1 cellular context compared by ENCODE assay signal in the genomic region with DNA sequence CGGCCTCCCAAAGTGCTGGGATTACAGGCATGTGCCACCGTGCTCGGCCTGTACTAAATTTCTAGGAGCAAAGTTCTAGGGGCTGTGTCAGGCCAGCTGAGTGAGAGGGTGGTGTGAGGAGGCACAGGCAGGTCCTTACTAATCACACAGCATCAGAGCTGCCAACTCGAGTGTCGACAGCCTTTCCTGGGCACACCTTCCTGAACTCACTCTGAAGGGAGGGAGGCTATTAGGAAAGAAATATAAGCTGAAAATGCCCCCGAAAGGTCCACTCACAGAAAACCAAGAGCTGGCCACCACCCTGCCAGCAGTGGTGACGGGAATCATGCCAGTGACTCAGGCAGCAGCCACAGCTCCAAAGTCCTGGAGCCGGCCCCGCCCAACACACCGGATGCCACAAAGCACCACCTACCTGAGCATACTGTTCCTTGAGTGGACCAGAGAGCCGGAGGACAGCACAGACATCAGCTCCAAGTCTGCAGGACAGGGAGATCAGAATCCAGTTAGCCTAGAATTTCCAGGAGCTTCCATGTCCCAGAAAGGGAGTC.
TF ChIP-seq lines count a peak whose summit lies in the region.

No MANE protein-coding gene starts in this region.

TF ChIP-seq in HepG2, 621 proteins besides CTCF, POLR2A, EP300 and RAD21 (continued from another document and continues in another):
- TF ChIP-seq, protein P1, sequence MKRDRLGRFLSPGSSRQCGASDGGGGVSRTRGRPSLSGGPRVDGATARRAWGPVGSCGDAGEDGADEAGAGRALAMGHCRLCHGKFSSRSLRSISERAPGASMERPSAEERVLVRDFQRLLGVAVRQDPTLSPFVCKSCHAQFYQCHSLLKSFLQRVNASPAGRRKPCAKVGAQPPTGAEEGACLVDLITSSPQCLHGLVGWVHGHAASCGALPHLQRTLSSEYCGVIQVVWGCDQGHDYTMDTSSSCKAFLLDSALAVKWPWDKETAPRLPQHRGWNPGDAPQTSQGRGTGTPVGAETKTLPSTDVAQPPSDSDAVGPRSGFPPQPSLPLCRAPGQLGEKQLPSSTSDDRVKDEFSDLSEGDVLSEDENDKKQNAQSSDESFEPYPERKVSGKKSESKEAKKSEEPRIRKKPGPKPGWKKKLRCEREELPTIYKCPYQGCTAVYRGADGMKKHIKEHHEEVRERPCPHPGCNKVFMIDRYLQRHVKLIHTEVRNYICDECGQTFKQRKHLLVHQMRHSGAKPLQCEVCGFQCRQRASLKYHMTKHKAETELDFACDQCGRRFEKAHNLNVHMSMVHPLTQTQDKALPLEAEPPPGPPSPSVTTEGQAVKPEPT (CRISPR knock-in tag; IDR thresholded peaks at IDR 0.05; ENCODE audit: low read depth) = 0 out of 2 replicates have a peak, but pooled peaks have one; percentile 59
- TF ChIP-seq PAX8 (CRISPR knock-in tag; IDR thresholded peaks at IDR 0.05; ENCODE audit: borderline replicate concordance) (no peak), ZMAT3 (CRISPR knock-in tag; conservative IDR thresholded peaks at IDR 0.05) (peak; percentile 21; the same call in 1 of the 2 replicates), ZNF550 (CRISPR knock-in tag; IDR thresholded peaks at IDR 0.05; ENCODE audit: borderline replicate concordance) (no peak), AGO1 (IDR thresholded peaks at IDR 0.05; ENCODE audit: low read depth, low read length, poor library complexity, severe bottlenecking) (no peak), SP4 (CRISPR knock-in tag; IDR thresholded peaks at IDR 0.05) (no peak), EEA1 (CRISPR knock-in tag; IDR thresholded peaks at IDR 0.05; ENCODE audit: borderline replicate concordance) (no peak), MED1 (CRISPR knock-in tag; IDR thresholded peaks at IDR 0.05) (peak; percentile 58), AHR (CRISPR knock-in tag; IDR thresholded peaks at IDR 0.05) (no peak; the same call in 1 of the 2 replicates), ZFP36L1 (CRISPR knock-in tag; IDR thresholded peaks at IDR 0.05) (no peak), ZNF264 (CRISPR knock-in tag; IDR thresholded peaks at IDR 0.05) (0 out of 2 replicates have a peak, but pooled peaks have one; percentile 14), ZFP36L2 (CRISPR knock-in tag; IDR thresholded peaks at IDR 0.05) (no peak), SKI (IDR thresholded peaks at IDR 0.05; ENCODE audit: partially characterized antibody) (peak; percentile 18), SIN3A (IDR thresholded peaks at IDR 0.05; ENCODE audit: borderline replicate concordance, low read depth, low read length) (no peak), ZSCAN21 (CRISPR knock-in tag; IDR thresholded peaks at IDR 0.05; ENCODE audit: borderline replicate concordance) (peak; percentile 62; the same call in 1 of the 2 replicates), MIER3 (CRISPR knock-in tag; IDR thresholded peaks at IDR 0.05; ENCODE audit: borderline replicate concordance) (peak; percentile 36; the same call in 1 of the 2 replicates), GFI1 (CRISPR knock-in tag; IDR thresholded peaks at IDR 0.05; ENCODE audit: borderline replicate concordance) (peak; percentile 57; the same call in 1 of the 2 replicates), ZNF772 (CRISPR knock-in tag; IDR thresholded peaks at IDR 0.05) (peak; percentile 45; the same call in 1 of the 2 replicates), IKZF4 (CRISPR knock-in tag; IDR thresholded peaks at IDR 0.05; ENCODE audit: borderline replicate concordance, low read depth, not compliant biosample characterization) (peak; percentile 42), ZBTB7B (CRISPR knock-in tag; IDR thresholded peaks at IDR 0.05) (0 out of 2 replicates have a peak, but pooled peaks have one; percentile 34)
- TF ChIP-seq, protein P2, sequence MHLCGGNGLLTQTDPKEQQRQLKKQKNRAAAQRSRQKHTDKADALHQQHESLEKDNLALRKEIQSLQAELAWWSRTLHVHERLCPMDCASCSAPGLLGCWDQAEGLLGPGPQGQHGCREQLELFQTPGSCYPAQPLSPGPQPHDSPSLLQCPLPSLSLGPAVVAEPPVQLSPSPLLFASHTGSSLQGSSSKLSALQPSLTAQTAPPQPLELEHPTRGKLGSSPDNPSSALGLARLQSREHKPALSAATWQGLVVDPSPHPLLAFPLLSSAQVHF (CRISPR knock-in tag; IDR thresholded peaks at IDR 0.05) = no peak
- TF ChIP-seq, protein P3, sequence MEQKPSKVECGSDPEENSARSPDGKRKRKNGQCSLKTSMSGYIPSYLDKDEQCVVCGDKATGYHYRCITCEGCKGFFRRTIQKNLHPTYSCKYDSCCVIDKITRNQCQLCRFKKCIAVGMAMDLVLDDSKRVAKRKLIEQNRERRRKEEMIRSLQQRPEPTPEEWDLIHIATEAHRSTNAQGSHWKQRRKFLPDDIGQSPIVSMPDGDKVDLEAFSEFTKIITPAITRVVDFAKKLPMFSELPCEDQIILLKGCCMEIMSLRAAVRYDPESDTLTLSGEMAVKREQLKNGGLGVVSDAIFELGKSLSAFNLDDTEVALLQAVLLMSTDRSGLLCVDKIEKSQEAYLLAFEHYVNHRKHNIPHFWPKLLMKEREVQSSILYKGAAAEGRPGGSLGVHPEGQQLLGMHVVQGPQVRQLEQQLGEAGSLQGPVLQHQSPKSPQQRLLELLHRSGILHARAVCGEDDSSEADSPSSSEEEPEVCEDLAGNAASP (CRISPR knock-in tag; IDR thresholded peaks at IDR 0.05; ENCODE audit: borderline replicate concordance) = no peak
- TF ChIP-seq, protein P4, sequence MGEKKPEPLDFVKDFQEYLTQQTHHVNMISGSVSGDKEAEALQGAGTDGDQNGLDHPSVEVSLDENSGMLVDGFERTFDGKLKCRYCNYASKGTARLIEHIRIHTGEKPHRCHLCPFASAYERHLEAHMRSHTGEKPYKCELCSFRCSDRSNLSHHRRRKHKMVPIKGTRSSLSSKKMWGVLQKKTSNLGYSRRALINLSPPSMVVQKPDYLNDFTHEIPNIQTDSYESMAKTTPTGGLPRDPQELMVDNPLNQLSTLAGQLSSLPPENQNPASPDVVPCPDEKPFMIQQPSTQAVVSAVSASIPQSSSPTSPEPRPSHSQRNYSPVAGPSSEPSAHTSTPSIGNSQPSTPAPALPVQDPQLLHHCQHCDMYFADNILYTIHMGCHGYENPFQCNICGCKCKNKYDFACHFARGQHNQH (CRISPR knock-in tag; IDR thresholded peaks at IDR 0.05) = peak; percentile 44; the same call in 1 of the 2 replicates
- TF ChIP-seq, protein P5, sequence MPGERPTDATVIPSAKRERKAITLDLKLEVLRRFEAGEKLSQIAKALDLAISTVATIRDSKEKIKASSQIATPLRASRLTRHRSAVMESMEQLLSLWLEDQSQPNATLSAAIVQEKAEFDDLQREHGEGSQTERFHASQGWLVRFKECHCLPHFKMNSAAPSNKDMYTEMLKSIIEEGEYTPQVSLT (CRISPR knock-in tag; IDR thresholded peaks at IDR 0.05; ENCODE audit: borderline replicate concordance, low read depth) = no peak
- TF ChIP-seq, protein P6, sequence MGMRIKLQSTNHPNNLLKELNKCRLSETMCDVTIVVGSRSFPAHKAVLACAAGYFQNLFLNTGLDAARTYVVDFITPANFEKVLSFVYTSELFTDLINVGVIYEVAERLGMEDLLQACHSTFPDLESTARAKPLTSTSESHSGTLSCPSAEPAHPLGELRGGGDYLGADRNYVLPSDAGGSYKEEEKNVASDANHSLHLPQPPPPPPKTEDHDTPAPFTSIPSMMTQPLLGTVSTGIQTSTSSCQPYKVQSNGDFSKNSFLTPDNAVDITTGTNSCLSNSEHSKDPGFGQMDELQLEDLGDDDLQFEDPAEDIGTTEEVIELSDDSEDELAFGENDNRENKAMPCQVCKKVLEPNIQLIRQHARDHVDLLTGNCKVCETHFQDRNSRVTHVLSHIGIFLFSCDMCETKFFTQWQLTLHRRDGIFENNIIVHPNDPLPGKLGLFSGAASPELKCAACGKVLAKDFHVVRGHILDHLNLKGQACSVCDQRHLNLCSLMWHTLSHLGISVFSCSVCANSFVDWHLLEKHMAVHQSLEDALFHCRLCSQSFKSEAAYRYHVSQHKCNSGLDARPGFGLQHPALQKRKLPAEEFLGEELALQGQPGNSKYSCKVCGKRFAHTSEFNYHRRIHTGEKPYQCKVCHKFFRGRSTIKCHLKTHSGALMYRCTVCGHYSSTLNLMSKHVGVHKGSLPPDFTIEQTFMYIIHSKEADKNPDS (CRISPR knock-in tag; IDR thresholded peaks at IDR 0.05) = 0 out of 2 replicates have a peak, but pooled peaks have one; percentile 49
- TF ChIP-seq, protein P7, sequence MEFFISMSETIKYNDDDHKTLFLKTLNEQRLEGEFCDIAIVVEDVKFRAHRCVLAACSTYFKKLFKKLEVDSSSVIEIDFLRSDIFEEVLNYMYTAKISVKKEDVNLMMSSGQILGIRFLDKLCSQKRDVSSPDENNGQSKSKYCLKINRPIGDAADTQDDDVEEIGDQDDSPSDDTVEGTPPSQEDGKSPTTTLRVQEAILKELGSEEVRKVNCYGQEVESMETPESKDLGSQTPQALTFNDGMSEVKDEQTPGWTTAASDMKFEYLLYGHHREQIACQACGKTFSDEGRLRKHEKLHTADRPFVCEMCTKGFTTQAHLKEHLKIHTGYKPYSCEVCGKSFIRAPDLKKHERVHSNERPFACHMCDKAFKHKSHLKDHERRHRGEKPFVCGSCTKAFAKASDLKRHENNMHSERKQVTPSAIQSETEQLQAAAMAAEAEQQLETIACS (CRISPR knock-in tag; IDR thresholded peaks at IDR 0.05) = no peak
- TF ChIP-seq, protein P8, sequence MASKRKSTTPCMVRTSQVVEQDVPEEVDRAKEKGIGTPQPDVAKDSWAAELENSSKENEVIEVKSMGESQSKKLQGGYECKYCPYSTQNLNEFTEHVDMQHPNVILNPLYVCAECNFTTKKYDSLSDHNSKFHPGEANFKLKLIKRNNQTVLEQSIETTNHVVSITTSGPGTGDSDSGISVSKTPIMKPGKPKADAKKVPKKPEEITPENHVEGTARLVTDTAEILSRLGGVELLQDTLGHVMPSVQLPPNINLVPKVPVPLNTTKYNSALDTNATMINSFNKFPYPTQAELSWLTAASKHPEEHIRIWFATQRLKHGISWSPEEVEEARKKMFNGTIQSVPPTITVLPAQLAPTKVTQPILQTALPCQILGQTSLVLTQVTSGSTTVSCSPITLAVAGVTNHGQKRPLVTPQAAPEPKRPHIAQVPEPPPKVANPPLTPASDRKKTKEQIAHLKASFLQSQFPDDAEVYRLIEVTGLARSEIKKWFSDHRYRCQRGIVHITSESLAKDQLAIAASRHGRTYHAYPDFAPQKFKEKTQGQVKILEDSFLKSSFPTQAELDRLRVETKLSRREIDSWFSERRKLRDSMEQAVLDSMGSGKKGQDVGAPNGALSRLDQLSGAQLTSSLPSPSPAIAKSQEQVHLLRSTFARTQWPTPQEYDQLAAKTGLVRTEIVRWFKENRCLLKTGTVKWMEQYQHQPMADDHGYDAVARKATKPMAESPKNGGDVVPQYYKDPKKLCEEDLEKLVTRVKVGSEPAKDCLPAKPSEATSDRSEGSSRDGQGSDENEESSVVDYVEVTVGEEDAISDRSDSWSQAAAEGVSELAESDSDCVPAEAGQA (IDR thresholded peaks at IDR 0.05; ENCODE audit: low read depth) = 0 out of 2 replicates have a peak, but pooled peaks have one; percentile 29
- TF ChIP-seq, protein P8 (CRISPR knock-in tag; IDR thresholded peaks at IDR 0.05; ENCODE audit: borderline replicate concordance) = no peak
- TF ChIP-seq, protein P9, sequence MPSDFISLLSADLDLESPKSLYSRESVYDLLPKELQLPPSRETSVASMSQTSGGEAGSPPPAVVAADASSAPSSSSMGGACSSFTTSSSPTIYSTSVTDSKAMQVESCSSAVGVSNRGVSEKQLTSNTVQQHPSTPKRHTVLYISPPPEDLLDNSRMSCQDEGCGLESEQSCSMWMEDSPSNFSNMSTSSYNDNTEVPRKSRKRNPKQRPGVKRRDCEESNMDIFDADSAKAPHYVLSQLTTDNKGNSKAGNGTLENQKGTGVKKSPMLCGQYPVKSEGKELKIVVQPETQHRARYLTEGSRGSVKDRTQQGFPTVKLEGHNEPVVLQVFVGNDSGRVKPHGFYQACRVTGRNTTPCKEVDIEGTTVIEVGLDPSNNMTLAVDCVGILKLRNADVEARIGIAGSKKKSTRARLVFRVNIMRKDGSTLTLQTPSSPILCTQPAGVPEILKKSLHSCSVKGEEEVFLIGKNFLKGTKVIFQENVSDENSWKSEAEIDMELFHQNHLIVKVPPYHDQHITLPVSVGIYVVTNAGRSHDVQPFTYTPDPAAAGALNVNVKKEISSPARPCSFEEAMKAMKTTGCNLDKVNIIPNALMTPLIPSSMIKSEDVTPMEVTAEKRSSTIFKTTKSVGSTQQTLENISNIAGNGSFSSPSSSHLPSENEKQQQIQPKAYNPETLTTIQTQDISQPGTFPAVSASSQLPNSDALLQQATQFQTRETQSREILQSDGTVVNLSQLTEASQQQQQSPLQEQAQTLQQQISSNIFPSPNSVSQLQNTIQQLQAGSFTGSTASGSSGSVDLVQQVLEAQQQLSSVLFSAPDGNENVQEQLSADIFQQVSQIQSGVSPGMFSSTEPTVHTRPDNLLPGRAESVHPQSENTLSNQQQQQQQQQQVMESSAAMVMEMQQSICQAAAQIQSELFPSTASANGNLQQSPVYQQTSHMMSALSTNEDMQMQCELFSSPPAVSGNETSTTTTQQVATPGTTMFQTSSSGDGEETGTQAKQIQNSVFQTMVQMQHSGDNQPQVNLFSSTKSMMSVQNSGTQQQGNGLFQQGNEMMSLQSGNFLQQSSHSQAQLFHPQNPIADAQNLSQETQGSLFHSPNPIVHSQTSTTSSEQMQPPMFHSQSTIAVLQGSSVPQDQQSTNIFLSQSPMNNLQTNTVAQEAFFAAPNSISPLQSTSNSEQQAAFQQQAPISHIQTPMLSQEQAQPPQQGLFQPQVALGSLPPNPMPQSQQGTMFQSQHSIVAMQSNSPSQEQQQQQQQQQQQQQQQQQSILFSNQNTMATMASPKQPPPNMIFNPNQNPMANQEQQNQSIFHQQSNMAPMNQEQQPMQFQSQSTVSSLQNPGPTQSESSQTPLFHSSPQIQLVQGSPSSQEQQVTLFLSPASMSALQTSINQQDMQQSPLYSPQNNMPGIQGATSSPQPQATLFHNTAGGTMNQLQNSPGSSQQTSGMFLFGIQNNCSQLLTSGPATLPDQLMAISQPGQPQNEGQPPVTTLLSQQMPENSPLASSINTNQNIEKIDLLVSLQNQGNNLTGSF (CRISPR knock-in tag; IDR thresholded peaks at IDR 0.05) = no peak
